In the genomic region with DNA sequence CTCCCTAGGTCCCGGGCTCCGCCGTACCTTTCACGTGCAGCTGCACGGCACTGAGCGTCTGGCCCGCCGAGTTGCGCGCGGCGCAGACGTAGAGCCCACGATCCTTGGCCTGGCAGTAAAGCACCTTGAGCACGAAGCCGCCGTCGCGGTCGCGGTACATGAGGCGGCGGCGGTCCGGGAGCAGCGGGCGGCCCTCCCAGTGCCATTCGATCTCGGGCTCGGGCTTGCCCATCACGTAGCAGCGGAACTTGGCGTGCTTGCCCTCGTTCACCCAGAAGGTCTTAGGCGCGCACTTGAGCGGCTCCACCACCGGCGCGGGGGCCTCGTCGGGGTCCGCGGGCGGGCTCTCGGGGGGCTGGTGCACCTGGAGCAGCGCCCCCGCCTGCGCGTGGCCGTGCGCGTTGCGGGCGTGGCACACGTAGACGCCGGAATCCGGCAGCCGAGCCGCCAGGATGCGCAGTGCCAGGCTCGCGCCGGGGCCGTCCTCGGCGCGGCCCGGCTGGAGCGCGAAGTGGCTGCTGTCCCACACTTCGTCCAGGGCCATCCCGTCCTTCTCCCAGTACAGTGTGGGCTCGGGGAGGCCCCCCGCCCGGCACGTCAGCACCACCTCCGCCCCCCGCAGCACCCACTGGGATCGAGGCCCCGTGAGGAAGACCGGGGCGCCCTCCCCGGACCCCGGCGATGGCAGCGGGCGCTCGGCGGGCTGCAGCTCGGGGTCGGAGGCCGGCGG, we compare ENCODE assay signal across 9 cellular contexts. TPM values are rescaled to one million over a fixed set of nuclear protein-coding genes. Genes with fewer than 3 reads are reported as not detected.
DNase-seq lines count a peak whose midpoint lies in the region; ATAC-seq and TF ChIP-seq lines count a peak whose summit lies in the region.
"Had no signal": no experiment of that assay in that cellular context is flagged by ENCODE, and none has a peak within 500 bp of the region (broad histone marks: within the 10 kb centered on the region; RNA-seq: fewer than 3 reads in every experiment).

No MANE protein-coding gene starts in this region.

- no peak for TF ChIP-seq EP300 in suprapubic skin (IDR thresholded peaks at IDR 0.05)

- peaks cover 6% of the 10 kb centered on the region for H3K27me3 ChIP-seq in suprapubic skin

- peak overlapping the region; percentile 93 for H3K4me3 ChIP-seq in suprapubic skin

- TF ChIP-seq CTCF in CD14-positive monocyte (IDR thresholded peaks at IDR 0.05), result no peak
- no peak for TF ChIP-seq CTCF in suprapubic skin (IDR thresholded peaks at IDR 0.05)

- in situ Hi-C loops in KBM-7 (cut with MboI; ENCODE audit: low pct_unique_long_range_greater_than_20kb, low sequenced_read_pairs), result no loop called here

- no peak for TF ChIP-seq POLR2A in suprapubic skin (IDR thresholded peaks at IDR 0.05)

- no peak for DNase-seq in CD14-positive monocyte (ENCODE audit: low spot score)
- DNase-seq in KBM-7, result peak; percentile 23
- DNase-seq in central memory CD8-positive, alpha-beta T cell (ENCODE audit: low spot score in 2 of 2), result no peak
- no peak for DNase-seq in left colon
- DNase-seq in suprapubic skin (ENCODE audit: low spot score in 2 of 2), result no peak
- DNase-seq in T-helper 2 cell treated with Interferon-gamma antibody and Interleukin-4, amounts not matched to agents 5 μg/mL and 100 μg/mL, for 36 hours (ENCODE audit: low spot score), result no peak
- no peak for DNase-seq in activated CD4-positive, alpha-beta T cell treated with anti-CD3 and anti-CD28 coated beads for 1 hour

- ATAC-seq in central memory CD8-positive, alpha-beta T cell (replicated peaks; ENCODE audit: extremely low read depth, poor library complexity, severe bottlenecking), result peak; percentile 17
- ATAC-seq in left colon (peak; percentile 50), HG02885 (IDR thresholded peaks at IDR 0.05; ENCODE audit: poor library complexity, unreplicated experiment) (no peak)

- H3K27ac ChIP-seq in suprapubic skin, result peak overlapping the region; percentile 86

- peaks cover 5% of the 10 kb centered on the region for H3K4me1 Mint-ChIP-seq in CD14-positive monocyte
- H3K4me1 Mint-ChIP-seq in central memory CD8-positive, alpha-beta T cell, result no peaks in the 10 kb centered on the region
- H3K4me1 Mint-ChIP-seq in T-helper 2 cell treated with Interferon-gamma antibody and Interleukin-4, amounts not matched to agents 5 μg/mL and 100 μg/mL, for 36 hours (ENCODE audit: low read depth), result no peaks in the 10 kb centered on the region

- intact Hi-C loops in CD14-positive monocyte (cut with micrococcal nuclease) (no loop called here), left colon (cut with DNase I, micrococcal nuclease) (no loop called here)

- H3K9me3 ChIP-seq in suprapubic skin, result no peaks in the 10 kb centered on the region

- no CpG with 5 or more reads among the region's 95 CpGs for WGBS in suprapubic skin

- peaks cover 20% of the 10 kb centered on the region for H3K4me1 ChIP-seq in suprapubic skin

- peaks cover 0 to 7% of the 10 kb centered on the region in 2 donors for H3K36me3 Mint-ChIP-seq in CD14-positive monocyte
- no peaks in the 10 kb centered on the region for H3K36me3 Mint-ChIP-seq in central memory CD8-positive, alpha-beta T cell (ENCODE audit: insufficient read depth)
- no peaks in the 10 kb centered on the region for H3K36me3 Mint-ChIP-seq in T-helper 2 cell treated with Interferon-gamma antibody and Interleukin-4, amounts not matched to agents 5 μg/mL and 100 μg/mL, for 36 hours (ENCODE audit: low read depth)

- H3K27ac Mint-ChIP-seq in CD14-positive monocyte, result no peak overlapping the region
- H3K27ac Mint-ChIP-seq in central memory CD8-positive, alpha-beta T cell (ENCODE audit: low read depth), result no peak overlapping the region
- no peak overlapping the region for H3K27ac Mint-ChIP-seq in T-helper 2 cell treated with Interferon-gamma antibody and Interleukin-4, amounts not matched to agents 5 μg/mL and 100 μg/mL, for 36 hours

- H3K9me3 Mint-ChIP-seq in CD14-positive monocyte, result peaks cover 0 to 7% (median 0%) of the 10 kb centered on the region in 7 donors
- no peaks in the 10 kb centered on the region for H3K9me3 Mint-ChIP-seq in central memory CD8-positive, alpha-beta T cell
- H3K9me3 Mint-ChIP-seq in T-helper 2 cell treated with Interferon-gamma antibody and Interleukin-4, amounts not matched to agents 5 μg/mL and 100 μg/mL, for 36 hours, result no peaks in the 10 kb centered on the region

- H3K36me3 ChIP-seq in suprapubic skin, result peaks cover 21% of the 10 kb centered on the region

- H3K4me3 Mint-ChIP-seq in CD14-positive monocyte, result peak overlapping the region; percentile 60 to 81
- H3K4me3 Mint-ChIP-seq in central memory CD8-positive, alpha-beta T cell, result peak overlapping the region; percentile 36
- no peak overlapping the region for H3K4me3 Mint-ChIP-seq in T-helper 2 cell treated with Interferon-gamma antibody and Interleukin-4, amounts not matched to agents 5 μg/mL and 100 μg/mL, for 36 hours

- peaks cover 38 to 53% (median 46%) of the 10 kb centered on the region in 3 donors for H3K27me3 Mint-ChIP-seq in CD14-positive monocyte (ENCODE audit: low read depth in 3 of 3)
- peaks cover 77% of the 10 kb centered on the region for H3K27me3 Mint-ChIP-seq in central memory CD8-positive, alpha-beta T cell
- H3K27me3 Mint-ChIP-seq in T-helper 2 cell treated with Interferon-gamma antibody and Interleukin-4, amounts not matched to agents 5 μg/mL and 100 μg/mL, for 36 hours (ENCODE audit: low read depth), result peaks cover 40% of the 10 kb centered on the region

RNA-seq across cellular contexts. Expression of a gene that starts 1.0 kb away (rescaled TPM):
- polyA plus RNA-seq in CD14-positive monocyte, result not detected
- total RNA-seq in left colon (10 to 100 TPM; 11.0 to 11.9 TPM), suprapubic skin (10 to 100 TPM; 33.2 to 75.7 (median 43.7) TPM)

RNA-seq across cellular contexts. Expression of a gene that starts 1.8 kb away (rescaled TPM):
- not detected for polyA plus RNA-seq in CD14-positive monocyte
- total RNA-seq in left colon, result not detected
- 1 to 10 TPM in 2 of 4 donors, under 1 TPM in 1, not detected in 1; 0.34 to 3.5 (median 1.5) TPM for total RNA-seq in suprapubic skin
- total RNA-seq: mononuclear cell had no signal

RNA-seq across cellular contexts. Expression of a gene that starts 26.5 kb away (rescaled TPM):
- polyA plus RNA-seq in CD14-positive monocyte, result not detected
- 1 to 10 TPM; 1.4 to 1.6 TPM for total RNA-seq in left colon
- 1 to 10 TPM in 3 of 4 donors, under 1 TPM in 1; 0.56 to 1.9 (median 1.4) TPM for total RNA-seq in suprapubic skin
- total RNA-seq: mononuclear cell had no signal

RNA-seq across cellular contexts. Expression of a gene that starts 26.8 kb away (rescaled TPM):
- under 1 TPM; 0.09 to 0.32 TPM for polyA plus RNA-seq in CD14-positive monocyte
- total RNA-seq in left colon, result 10 to 100 TPM; 27.8 to 37.2 TPM
- 10 to 100 TPM; 28.8 to 62.1 (median 49.3) TPM for total RNA-seq in suprapubic skin

RNA-seq across cellular contexts. Expression of a gene that starts 27.3 kb away (rescaled TPM):
- polyA plus RNA-seq in CD14-positive monocyte, result 10 to 100 TPM; 13.0 to 15.7 TPM
- total RNA-seq in left colon, result 10 to 100 TPM; 27.9 to 35.5 TPM
- 10 to 100 TPM; 25.3 to 68.0 (median 29.2) TPM for total RNA-seq in suprapubic skin
